In the genomic region with DNA sequence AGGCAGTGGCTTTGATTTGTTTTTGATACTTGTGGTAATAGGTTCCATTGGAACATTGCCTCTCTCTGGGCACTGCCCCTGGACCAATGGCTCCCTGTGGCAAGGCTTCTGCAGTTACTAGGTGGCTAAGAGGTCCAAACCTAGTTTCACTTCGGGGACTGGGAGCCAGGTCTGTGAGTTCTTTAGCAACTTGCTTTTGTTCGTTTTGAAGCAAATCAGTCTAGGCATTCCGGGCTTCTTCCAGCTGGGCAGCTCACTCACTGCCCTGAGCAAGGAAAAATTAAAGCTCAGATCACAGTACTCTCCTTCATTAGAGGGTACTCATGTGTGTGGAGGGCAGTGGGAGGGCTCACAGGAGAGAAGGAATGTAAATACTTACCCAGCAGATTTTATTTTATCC, we compare ENCODE assay signal across 29 cellular contexts.
A peak's percentile ranks its signal among the peaks of the same experiment; 100 is the strongest.
DNase-seq lines count a peak whose midpoint lies in the region; ATAC-seq and TF ChIP-seq lines count a peak whose summit lies in the region.
"Had no signal": no experiment of that assay in that cellular context is flagged by ENCODE, and none has a peak within 500 bp of the region (broad histone marks: within the 10 kb centered on the region; RNA-seq: fewer than 3 reads in every experiment).

No MANE protein-coding gene starts in this region.

- no peak overlapping the region for H3K4me3 Mint-ChIP-seq in CD4-positive, alpha-beta memory T cell
- H3K4me3 Mint-ChIP-seq: activated naive CD8-positive, alpha-beta T cell treated with anti-CD3 and anti-CD28 coated beads for 36 hours; CD14-positive monocyte; endodermal cell; WTC11 had no signal

- POLR2A ChIA-PET in CD4-positive, alpha-beta memory T cell (lab: Charles Lee; ENCODE audit: partially characterized antibody): interaction anchor here (0.9 to 1.0 kb wide), 2 partner anchors 367 to 372 kb away, joined by 4 to 5 read pairs; a partner anchor contains a TSS

- H3K4me1 ChIP-seq in CD4-positive, alpha-beta memory T cell (ENCODE audit: insufficient read depth, low read length): peaks cover 5% of the 10 kb centered on the region
- H3K4me1 ChIP-seq: colonic mucosa, esophagus muscularis mucosa had no signal

- peaks cover 0 to 2% (median 0%) of the 10 kb centered on the region in 8 donors for H3K9me3 Mint-ChIP-seq in CD4-positive, alpha-beta memory T cell
- H3K9me3 Mint-ChIP-seq: activated naive CD8-positive, alpha-beta T cell treated with anti-CD3 and anti-CD28 coated beads for 36 hours; endodermal cell had no signal

- no peak overlapping the region for H3K4me3 ChIP-seq in astrocyte of the spinal cord (ENCODE audit: low read depth, low read length)
- H3K4me3 ChIP-seq in CD4-positive, alpha-beta memory T cell (ENCODE audit: low read length in 2 of 2): no peak overlapping the region
- H3K4me3 ChIP-seq: body of pancreas, colonic mucosa, esophagus muscularis mucosa, thoracic aorta had no signal

- no peaks in the 10 kb centered on the region for H3K9me3 ChIP-seq in CD4-positive, alpha-beta memory T cell (ENCODE audit: control insufficient read depth in 1 of 2, low read length in 2 of 2)
- H3K9me3 ChIP-seq: body of pancreas, colonic mucosa, esophagus muscularis mucosa, thoracic aorta had no signal

- no peaks in the 10 kb centered on the region for H3K27me3 ChIP-seq in CD4-positive, alpha-beta memory T cell (ENCODE audit: insufficient read depth, low read length)
- H3K27me3 ChIP-seq: body of pancreas had no signal

- H3K27ac Mint-ChIP-seq in CD4-positive, alpha-beta memory T cell: peak overlapping the region in 1 of 7 donors; percentile 34
- H3K27ac Mint-ChIP-seq: activated naive CD8-positive, alpha-beta T cell treated with anti-CD3 and anti-CD28 coated beads for 36 hours; CD14-positive monocyte; endodermal cell; WTC11 had no signal

- in situ Hi-C loops in astrocyte of the spinal cord (cut with HindIII; ENCODE audit: low sequenced_read_pairs): no loop called here

- TF ChIP-seq CTCF in astrocyte of the spinal cord (IDR thresholded peaks at IDR 0.05; ENCODE audit: low read depth, low read length): no peak

- no peaks in the 10 kb centered on the region for H3K36me3 ChIP-seq in CD4-positive, alpha-beta memory T cell (ENCODE audit: insufficient read depth, low read length)
- H3K36me3 ChIP-seq: colonic mucosa, esophagus muscularis mucosa, thoracic aorta had no signal

- H3K27ac ChIP-seq in CD4-positive, alpha-beta memory T cell (ENCODE audit: low read depth, low read length): no peak overlapping the region
- H3K27ac ChIP-seq: body of pancreas, colonic mucosa, esophagus muscularis mucosa, HL-60, thoracic aorta had no signal

- H3K36me3 Mint-ChIP-seq in CD4-positive, alpha-beta memory T cell: no peaks in the 10 kb centered on the region
- H3K36me3 Mint-ChIP-seq: activated naive CD8-positive, alpha-beta T cell treated with anti-CD3 and anti-CD28 coated beads for 36 hours; CD14-positive monocyte; WTC11 had no signal

- CTCF ChIA-PET in CD4-positive, alpha-beta memory T cell (lab: Charles Lee; ENCODE audit: partially characterized antibody): interaction anchor here (1.1 to 2.7 kb wide), 5 partner anchors 11 to 415 kb away, joined by 3 to 9 read pairs (median 5); no protein-coding TSS in a partner anchor

- H3K4me1 Mint-ChIP-seq in CD4-positive, alpha-beta memory T cell: peaks cover 6 to 32% (median 11%) of the 10 kb centered on the region in 4 donors
- H3K4me1 Mint-ChIP-seq: CD14-positive monocyte had no signal

- peak; percentile 55 for DNase-seq in M059J (ENCODE audit: low read depth)
- peak; percentile 16 for DNase-seq in astrocyte of the spinal cord (ENCODE audit: low read depth, low spot score)
- peak; percentile 55 for DNase-seq in left kidney (ENCODE audit: low read depth, low spot score)
- peak; percentile 53 for DNase-seq in putamen (ENCODE audit: low spot score)
- DNase-seq in CD4-positive, alpha-beta memory T cell: no peak
- DNase-seq in SIG-M5 (lab: John Stamatoyannopoulos, UW): no peak
- DNase-seq: activated CD4-positive, alpha-beta T cell treated with anti-CD3 and anti-CD28 coated beads, Interleukin-2, amount 50 U/mL, for 4 hours; activated effector memory CD4-positive, alpha-beta T cell treated with Interleukin-2 at 50 U/mL for 16 hours; activated naive CD8-positive, alpha-beta T cell treated with anti-CD3 and anti-CD28 coated beads for 36 hours; body of pancreas; colonic mucosa; endodermal cell; foreskin melanocyte; H7; NCI-H1092 treated with DMSO at 0.1 percent for 48 hours; NCI-H1930; NCI-H446; right cardiac atrium; Right ventricle myocardium superior; stimulated activated CD4-positive, alpha-beta T cell treated with anti-CD3 and anti-CD28 coated beads, Interleukin-4, amount 100 ng/mL, for 1 hour; stimulated activated naive CD4-positive, alpha-beta T cell had no signal

- ATAC-seq in HG03108 (IDR thresholded peaks at IDR 0.05; ENCODE audit: unreplicated experiment): no peak
- no peak for ATAC-seq in HG03442 (IDR thresholded peaks at IDR 0.05; ENCODE audit: unreplicated experiment)
- ATAC-seq: body of pancreas, HepG2, right cardiac atrium, WTC11 had no signal

- intact Hi-C loops in CD4-positive, alpha-beta memory T cell (cut with micrococcal nuclease): no loop called here

- no peaks in the 10 kb centered on the region for H3K27me3 Mint-ChIP-seq in CD4-positive, alpha-beta memory T cell
- H3K27me3 Mint-ChIP-seq: activated naive CD8-positive, alpha-beta T cell treated with anti-CD3 and anti-CD28 coated beads for 36 hours had no signal

Comparison
In these comparisons a context has a peak if more than half of its experiments do, and no peak if none do; other contexts are left out.
1. DNase-seq: peak in M059J (single experiment), astrocyte of the spinal cord (single experiment), left kidney (single experiment) and putamen (single experiment); none in CD4-positive, alpha-beta memory T cell (0 of 5) and SIG-M5 (single experiment).